9 cellular contexts compared by ENCODE assay signal in genomic region chr13:99956473-99957349, GRCh38. TPM values are rescaled to one million over a fixed set of nuclear protein-coding genes. Genes with fewer than 3 reads are reported as not detected.
A peak's percentile ranks its signal among the peaks of the same experiment; 100 is the strongest.
DNase-seq lines count a peak whose midpoint lies in the region; ATAC-seq and TF ChIP-seq lines count a peak whose summit lies in the region.
"Had no signal": no experiment of that assay in that cellular context is flagged by ENCODE, and none has a peak within 500 bp of the region (broad histone marks: within the 10 kb centered on the region; RNA-seq: fewer than 3 reads in every experiment).

No MANE protein-coding gene starts in this region.

- in situ Hi-C loops in mammary epithelial cell (cut with MboI; ENCODE audit: low sequenced_read_pairs in 2 of 2) = no loop called here

- no peak overlapping the region for H2BK120ac ChIP-seq in mesenchymal stem cell (ENCODE audit: low read depth, low read length)

- no peaks in the 10 kb centered on the region for H3K4me1 ChIP-seq in cardiac muscle cell (ENCODE audit: low read depth)
- H3K4me1 ChIP-seq in mammary epithelial cell (ENCODE audit: insufficient read depth, low read length) = no peaks in the 10 kb centered on the region
- peaks cover 34% of the 10 kb centered on the region for H3K4me1 ChIP-seq in mesenchymal stem cell (ENCODE audit: control insufficient read depth, insufficient read depth, low read depth, low read length)
- H3K4me1 ChIP-seq in upper lobe of right lung = peaks cover 31% of the 10 kb centered on the region

- no peak overlapping the region for H2BK5ac ChIP-seq in mesenchymal stem cell (ENCODE audit: low read depth, low read length, poor library complexity, severe bottlenecking)

- peak overlapping the region; percentile 42 for H3K4me2 ChIP-seq in mammary epithelial cell (ENCODE audit: insufficient read depth, low read depth, low read length)
- H3K4me2 ChIP-seq in mesenchymal stem cell (ENCODE audit: low read length, poor library complexity, severe bottlenecking) = peak overlapping the region; percentile 55

- no peak overlapping the region for H2BK15ac ChIP-seq in mesenchymal stem cell (ENCODE audit: low read depth, poor library complexity, severe bottlenecking)

- 11% methylated on average over 15 of the region's 68 CpGs for WGBS in mammary epithelial cell (ENCODE audit: low coverage, missing lambda C conversion rate)
- WGBS in mesenchymal stem cell = 3% methylated on average over 64 of the region's 68 CpGs

- intact Hi-C loops in Right ventricle myocardium superior (cut with DNase I) = no loop called here
- intact Hi-C loops in mammary epithelial cell (cut with micrococcal nuclease) = no loop called here
- intact Hi-C loops in upper lobe of right lung (cut with DNase I) = no loop called here

- H3K27me3 ChIP-seq in cardiac muscle cell (peaks cover 96% of the 10 kb centered on the region), mammary epithelial cell (ENCODE audit: insufficient read depth, low read length) (peaks cover 56% of the 10 kb centered on the region), mesenchymal stem cell (ENCODE audit: control insufficient read depth in 1 of 2, insufficient read depth in 1 of 2, low read length in 2 of 2) (peaks cover 38 to 97% of the 10 kb centered on the region in 2 experiments), upper lobe of right lung (peaks cover 95% of the 10 kb centered on the region)

- H3K4ac ChIP-seq in mesenchymal stem cell (ENCODE audit: low read depth in 1 of 2, low read length in 2 of 2) = no peak overlapping the region

- H4K20me1 ChIP-seq in mammary epithelial cell (ENCODE audit: insufficient read depth, low read length) = no peaks in the 10 kb centered on the region

- no peaks in the 10 kb centered on the region for H3K9me3 ChIP-seq in cardiac muscle cell (ENCODE audit: low read depth)
- no peaks in the 10 kb centered on the region for H3K9me3 ChIP-seq in mammary epithelial cell (replicated peaks; ENCODE audit: insufficient read depth, low read length)
- no peaks in the 10 kb centered on the region for H3K9me3 ChIP-seq in mesenchymal stem cell (ENCODE audit: control insufficient read depth, low read length)
- H3K9me3 ChIP-seq in upper lobe of right lung = no peaks in the 10 kb centered on the region

- no peaks in the 10 kb centered on the region for H3K79me2 ChIP-seq in mammary epithelial cell (ENCODE audit: insufficient read depth, low read length)

- H3K18ac ChIP-seq in mesenchymal stem cell (ENCODE audit: low read depth in 1 of 2, low read length in 2 of 2) = no peak overlapping the region

- no peak for ATAC-seq in Right ventricle myocardium superior (ENCODE audit: poor library complexity)
- ATAC-seq in upper lobe of right lung = peak; percentile 28
- no peak for ATAC-seq in HG03439 (IDR thresholded peaks at IDR 0.05; ENCODE audit: unreplicated experiment)
- no peak for ATAC-seq in GM21717 (IDR thresholded peaks at IDR 0.05; ENCODE audit: unreplicated experiment)
- ATAC-seq: K562 had no signal

- no peak overlapping the region for H4K91ac ChIP-seq in mesenchymal stem cell (ENCODE audit: low read length)

- dilution Hi-C loops in mammary epithelial cell (cut with HindIII; ENCODE audit: low sequenced_read_pairs) = no loop called here

- H3K27ac ChIP-seq in cardiac muscle cell (no peak overlapping the region), mammary epithelial cell (ENCODE audit: insufficient read depth, low read depth, low read length) (no peak overlapping the region), mesenchymal stem cell (ENCODE audit: low read length, poor library complexity, severe bottlenecking) (no peak overlapping the region), upper lobe of right lung (no peak overlapping the region)

- H3K4me3 ChIP-seq in cardiac muscle cell (peak overlapping the region; percentile 20), mammary epithelial cell (replicated peaks in 1 of 3; ENCODE audit: insufficient read depth in 1 of 3, low read depth in 2 of 3, low read length in 3 of 3) (no peak overlapping the region), mesenchymal stem cell (ENCODE audit: insufficient read depth in 1 of 2, low read depth in 1 of 2, low read length in 2 of 2) (peak overlapping the region; percentile 48 to 71), upper lobe of right lung (peak overlapping the region; percentile 37)
- H3K4me3 ChIP-seq: K562 had no signal

- TF ChIP-seq CTCF in cardiac muscle cell (IDR thresholded peaks at IDR 0.05; ENCODE audit: low read depth, low read length) (no peak), mammary epithelial cell (conservative IDR thresholded peaks at IDR 0.05 in 1 of 2, IDR thresholded peaks at IDR 0.05 in 1 of 2; ENCODE audit: extremely low read depth in 1 of 2, insufficient read depth in 1 of 2, low read depth in 1 of 2, low read length in 2 of 2) (no peak), upper lobe of right lung (IDR thresholded peaks at IDR 0.05) (no peak)

- CTCF ChIA-PET in mammary epithelial cell (lab: Charles Lee; ENCODE audit: low non-redundant PET) = no interaction called here

- no peak overlapping the region for H3K9ac ChIP-seq in mammary epithelial cell (ENCODE audit: insufficient read depth, low read length)
- peak overlapping the region; percentile 20 for H3K9ac ChIP-seq in mesenchymal stem cell (ENCODE audit: low read length)

- no peak overlapping the region for H2AK5ac ChIP-seq in mesenchymal stem cell (ENCODE audit: low read length, severe bottlenecking)

- BruUV-seq in mammary epithelial cell (replicated peaks; lab: Mats Ljungman, UMichigan) = no TSS peak

- H2AFZ ChIP-seq in mammary epithelial cell (ENCODE audit: low read depth, low read length) = no peak overlapping the region
- no peak overlapping the region for H2AFZ ChIP-seq in mesenchymal stem cell (ENCODE audit: low read depth, low read length)

- H2BK12ac ChIP-seq in mesenchymal stem cell (ENCODE audit: low read length in 2 of 2) = no peak overlapping the region

- peak in 1 of 2 donors; percentile 24 for DNase-seq in cardiac muscle cell (ENCODE audit: low read depth in 1 of 2, low spot score in 1 of 2)
- no peak for DNase-seq in Right ventricle myocardium superior
- no peak for DNase-seq in mammary epithelial cell
- no peak for DNase-seq in mesenchymal stem cell
- DNase-seq in upper lobe of right lung = no peak
- DNase-seq in NCI-H1694 (lab: John Stamatoyannopoulos, UW) = no peak

- H3K79me1 ChIP-seq in mesenchymal stem cell (replicated peaks; ENCODE audit: low read length, poor library complexity, severe bottlenecking) = no peaks in the 10 kb centered on the region

- H4K8ac ChIP-seq in mesenchymal stem cell (ENCODE audit: low read length) = no peak overlapping the region

- H3K14ac ChIP-seq in mesenchymal stem cell (ENCODE audit: low read length in 2 of 2) = no peak overlapping the region

- H3K36me3 ChIP-seq in cardiac muscle cell = no peaks in the 10 kb centered on the region
- H3K36me3 ChIP-seq in mammary epithelial cell (ENCODE audit: insufficient read depth, low read length) = no peaks in the 10 kb centered on the region
- no peaks in the 10 kb centered on the region for H3K36me3 ChIP-seq in mesenchymal stem cell (ENCODE audit: control insufficient read depth in 1 of 2, insufficient read depth in 2 of 2, low read depth in 1 of 2, low read length in 2 of 2)
- no peaks in the 10 kb centered on the region for H3K36me3 ChIP-seq in upper lobe of right lung

- H3K23ac ChIP-seq in mesenchymal stem cell (ENCODE audit: low read length in 2 of 2) = peak overlapping the region in 1 of 2 experiments; percentile 28

RNA-seq across cellular contexts. Expression of gene ZIC5, which starts 14.9 kb away (rescaled TPM):
- total RNA-seq in cardiac muscle cell (0.56 and 0.69 TPM in 2 replicates), Right ventricle myocardium superior (not detected), mammary epithelial cell (not detected), upper lobe of right lung (not detected)
- polyA plus RNA-seq in cardiac muscle cell (0.22 and 0.85 TPM in 2 replicates), mammary epithelial cell (not detected)
- not detected for polyA minus RNA-seq in mammary epithelial cell
- not detected for polyA plus RNA-seq in mesenchymal stem cell (2013, experiment 1 of 2)
- polyA plus RNA-seq in mesenchymal stem cell (2013, experiment 2 of 2) = not detected

RNA-seq across cellular contexts. Expression of gene ZIC2, which starts 24.9 kb away (rescaled TPM):
- total RNA-seq in cardiac muscle cell = 0.06 and 0.11 TPM in 2 replicates
- 0.21 TPM in 1 of 2 replicates, not detected in the other for polyA plus RNA-seq in cardiac muscle cell
- not detected for total RNA-seq in Right ventricle myocardium superior
- 1 to 10 TPM in 1 of 2 donors, under 1 TPM in 1; under 0.01 to 3.0 TPM for total RNA-seq in mammary epithelial cell
- polyA plus RNA-seq in mammary epithelial cell = 0.25 TPM
- not detected for polyA minus RNA-seq in mammary epithelial cell
- not detected for polyA plus RNA-seq in mesenchymal stem cell (2013, experiment 1 of 2)
- polyA plus RNA-seq in mesenchymal stem cell (2013, experiment 2 of 2) = not detected
- total RNA-seq in upper lobe of right lung = not detected

Comparison
In these comparisons a context has a peak if more than half of its experiments do, and no peak if none do; other contexts are left out.
1. H3K4me3 ChIP-seq: peak in cardiac muscle cell (single experiment), mesenchymal stem cell (2 of 2) and upper lobe of right lung (single experiment); none in mammary epithelial cell (0 of 3).